In the genomic region with DNA sequence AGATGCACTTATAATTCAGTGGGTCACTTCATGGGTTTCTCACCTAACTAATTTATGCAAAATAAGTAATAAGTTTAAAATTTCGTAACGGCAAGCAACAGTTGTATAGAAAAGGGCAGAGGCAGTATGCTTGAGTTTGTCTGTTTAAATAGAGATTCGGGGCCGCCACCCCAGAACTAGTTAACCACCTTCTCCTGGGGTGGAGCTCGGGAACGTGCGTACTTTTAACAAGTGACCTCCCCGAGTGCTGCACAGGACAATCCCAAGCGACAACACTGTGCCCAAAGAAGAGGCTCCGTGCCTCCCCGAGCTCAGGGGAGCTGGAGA, we compare ENCODE assay signal across 8 cellular contexts. TPM values are rescaled to one million over a fixed set of nuclear protein-coding genes. Genes with fewer than 3 reads are reported as not detected.
DNase-seq lines count a peak whose midpoint lies in the region; ATAC-seq, FAIRE-seq and TF ChIP-seq lines count a peak whose summit lies in the region.

No MANE protein-coding gene starts in this region.

- no peaks in the 10 kb centered on the region for H3K27me3 Mint-ChIP-seq in activated T-cell treated with anti-CD3 and anti-CD28 coated beads, Interleukin-2, amount 50 U/mL, for 72 hours (ENCODE audit: low read depth)
- H3K27me3 Mint-ChIP-seq in activated naive CD8-positive, alpha-beta T cell treated with anti-CD3 and anti-CD28 coated beads, Interleukin-2, amount 50 U/mL, for 24 hours = no peaks in the 10 kb centered on the region

- H3K4me3 Mint-ChIP-seq in activated T-cell treated with anti-CD3 and anti-CD28 coated beads, Interleukin-2, amount 50 U/mL, for 72 hours = peak overlapping the region; percentile 96 to 98
- peak overlapping the region; percentile 94 for H3K4me3 Mint-ChIP-seq in activated naive CD8-positive, alpha-beta T cell treated with anti-CD3 and anti-CD28 coated beads, Interleukin-2, amount 50 U/mL, for 24 hours

- ATAC-seq in activated T-cell treated with anti-CD3 and anti-CD28 coated beads, Interleukin-2, amount 50 U/mL, for 72 hours (replicated peaks in 1 of 2) = no peak
- ATAC-seq in activated naive CD8-positive, alpha-beta T cell treated with anti-CD3 and anti-CD28 coated beads, Interleukin-2, amount 50 U/mL, for 24 hours = no peak
- ATAC-seq in HepG2 (no peak), GM19467 (IDR thresholded peaks at IDR 0.05; ENCODE audit: unreplicated experiment) (no peak)

- H3K36me3 ChIP-seq in HepG2 (replicated peaks in 1 of 2; ENCODE audit: control insufficient read depth in 1 of 2, insufficient read depth in 2 of 2, low read length in 2 of 2) (peaks cover 3 to 23% of the 10 kb centered on the region in 2 experiments; a peak in 3 of 5 replicates), tibial artery (peaks cover 0 to 7% (median 0%) of the 10 kb centered on the region in 3 donors)

- H3K9me3 Mint-ChIP-seq in activated T-cell treated with anti-CD3 and anti-CD28 coated beads, Interleukin-2, amount 50 U/mL, for 72 hours = no peaks in the 10 kb centered on the region
- no peaks in the 10 kb centered on the region for H3K9me3 Mint-ChIP-seq in activated naive CD8-positive, alpha-beta T cell treated with anti-CD3 and anti-CD28 coated beads, Interleukin-2, amount 50 U/mL, for 24 hours

- peaks cover 54% of the 10 kb centered on the region for H3K79me2 ChIP-seq in HepG2 (ENCODE audit: insufficient read depth, low read length)

- intact Hi-C loops in HepG2 (cut with micrococcal nuclease; ENCODE audit: unreplicated experiment) = loop anchor here (1.0 kb wide), 1 partner anchor 583 kb away; no protein-coding TSS in a partner anchor
- intact Hi-C loops in tibial artery (cut with DNase I; ENCODE audit: low total_unique reads) = loop anchor here (5.0 to 10.0 kb wide), 3 partner anchors 120 to 578 kb away; a partner anchor contains a TSS

- no peak for TF ChIP-seq POLR2A in HepG2 (IDR thresholded peaks at IDR 0.05; ENCODE audit: insufficient read depth in 1 of 2, low read depth in 2 of 2, low read length in 2 of 2)

- peak overlapping the region; percentile 95 for H3K27ac Mint-ChIP-seq in activated T-cell treated with anti-CD3 and anti-CD28 coated beads, Interleukin-2, amount 50 U/mL, for 72 hours
- H3K27ac Mint-ChIP-seq in activated naive CD8-positive, alpha-beta T cell treated with anti-CD3 and anti-CD28 coated beads, Interleukin-2, amount 50 U/mL, for 24 hours = peak overlapping the region; percentile 90

- peaks cover 51% of the 10 kb centered on the region for H3K4me1 Mint-ChIP-seq in activated T-cell treated with anti-CD3 and anti-CD28 coated beads, Interleukin-2, amount 50 U/mL, for 72 hours (ENCODE audit: low read depth)
- peaks cover 52% of the 10 kb centered on the region for H3K4me1 Mint-ChIP-seq in activated naive CD8-positive, alpha-beta T cell treated with anti-CD3 and anti-CD28 coated beads, Interleukin-2, amount 50 U/mL, for 24 hours

- TF ChIP-seq CTCF in HepG2 (CRISPR knock-in tag; IDR thresholded peaks at IDR 0.05) = no peak
- no peak for TF ChIP-seq CTCF in tibial artery (IDR thresholded peaks at IDR 0.05)

- in situ Hi-C loops in HepG2 (cut with HindIII; ENCODE audit: extremely low pct_ligation_motif_present, low pct_unique_long_range_greater_than_20kb) = loop anchor here (10.0 kb wide), 1 partner anchor 120 kb away; a partner anchor contains a TSS

- BruUV-seq in HepG2 (replicated peaks; lab: Mats Ljungman, UMichigan) = no TSS peak

- H2AFZ ChIP-seq in HepG2 (ENCODE audit: low read length) = no peak overlapping the region

- H4K20me1 ChIP-seq in HepG2 (ENCODE audit: insufficient read depth, low read length) = peaks cover 12% of the 10 kb centered on the region; the same call in 1 of the 2 replicates

- H3K4me1 ChIP-seq in HepG2 (ENCODE audit: insufficient read depth, low read length) (peaks cover 43% of the 10 kb centered on the region), tibial artery (peaks cover 0 to 44% (median 21%) of the 10 kb centered on the region in 4 donors)

- H3K27ac ChIP-seq in HepG2 (ENCODE audit: extremely low read length, insufficient read depth, low read length) (peak overlapping the region; percentile 94), tibial artery (peak overlapping the region; percentile 76 to 85)

- H3K4me3 ChIP-seq in HepG2 (replicated peaks in 1 of 3; ENCODE audit: insufficient read depth in 1 of 3, low read depth in 2 of 3, low read length in 3 of 3) (peak overlapping the region; percentile 85 to 100 (median 91)), tibial artery (peak overlapping the region; percentile 84 to 85)

- peaks cover 6 to 26% of the 10 kb centered on the region in 2 donors for H3K36me3 Mint-ChIP-seq in activated T-cell treated with anti-CD3 and anti-CD28 coated beads, Interleukin-2, amount 50 U/mL, for 72 hours (ENCODE audit: insufficient read depth in 2 of 2)
- peaks cover 46% of the 10 kb centered on the region for H3K36me3 Mint-ChIP-seq in activated naive CD8-positive, alpha-beta T cell treated with anti-CD3 and anti-CD28 coated beads, Interleukin-2, amount 50 U/mL, for 24 hours (ENCODE audit: low read depth)

- POLR2A ChIA-PET in HepG2 (lab: Yijun Ruan, JAX) = interaction anchor here (0.9 to 3.3 kb wide), 16 partner anchors 9 to 621 kb away, joined by 3 to 20 read pairs (median 6); a partner anchor contains a TSS

- H3K9ac ChIP-seq in HepG2 (ENCODE audit: insufficient read depth, low read depth, low read length) = peak overlapping the region; percentile 98

- no peaks in the 10 kb centered on the region; a peak in 2 of 5 replicates for H3K27me3 ChIP-seq in HepG2 (ENCODE audit: control insufficient read depth in 1 of 2, insufficient read depth in 2 of 2, low read length in 2 of 2)
- H3K27me3 ChIP-seq in tibial artery = no peaks in the 10 kb centered on the region

- H3K9me3 ChIP-seq in HepG2 (ENCODE audit: low read length) = no peaks in the 10 kb centered on the region
- no peaks in the 10 kb centered on the region for H3K9me3 ChIP-seq in tibial artery

- CTCF ChIA-PET in HepG2 (lab: Yijun Ruan, JAX; ENCODE audit: low intra/inter-chr PET ratio, low total read pairs) = no interaction called here

- WGBS in HepG2 (ENCODE audit: low lambda C conversion rate) = 0% methylated on average over 3 of the region's 11 CpGs

- TF ChIP-seq RAD21 in HepG2 (CRISPR knock-in tag; IDR thresholded peaks at IDR 0.05) = no peak

- no peak for DNase-seq in activated T-cell treated with anti-CD3 and anti-CD28 coated beads, Interleukin-2, amount 50 U/mL, for 72 hours
- DNase-seq in activated T-cell treated with anti-CD3 and anti-CD28 coated beads for 4 hours = no peak
- DNase-seq in activated naive CD8-positive, alpha-beta T cell treated with anti-CD3 and anti-CD28 coated beads, Interleukin-2, amount 50 U/mL, for 24 hours = no peak
- DNase-seq in HepG2 (ENCODE audit: low spot score) = no peak
- no peak for DNase-seq in tibial artery
- DNase-seq in GDM1 (lab: John Stamatoyannopoulos, UW) = no peak
- DNase-seq in MV-4-11 (lab: John Stamatoyannopoulos, UW) = no peak

- no peak for TF ChIP-seq EP300 in HepG2 (IDR thresholded peaks at IDR 0.05; ENCODE audit: low read depth in 2 of 2, low read length in 2 of 2)
- 0 out of 2 replicates have a peak, but pooled peaks have one; percentile 20 for TF ChIP-seq EP300 in HepG2 (CRISPR knock-in tag; IDR thresholded peaks at IDR 0.05; ENCODE audit: borderline replicate concordance)

- no peak for FAIRE-seq in HepG2 (lab: Jason Lieb, UNC)

- H3K4me2 ChIP-seq in HepG2 (ENCODE audit: low read depth, low read length) = peak overlapping the region; percentile 79

TF ChIP-seq in HepG2, 621 proteins besides CTCF, POLR2A, EP300 and RAD21:
- 0 out of 2 replicates have a peak, but pooled peaks have one; percentile 38 for TF ChIP-seq ZNF777 (CRISPR knock-in tag; IDR thresholded peaks at IDR 0.05)
- 0 out of 2 replicates have a peak, but pooled peaks have one; percentile 17 for TF ChIP-seq ZNF329 (CRISPR knock-in tag; IDR thresholded peaks at IDR 0.05; ENCODE audit: low read depth)
- no peak for TF ChIP-seq ZNF558 (CRISPR knock-in tag; IDR thresholded peaks at IDR 0.05; ENCODE audit: borderline replicate concordance)
- no peak for TF ChIP-seq ISX (CRISPR knock-in tag; conservative IDR thresholded peaks at IDR 0.05)
- TF ChIP-seq SSRP1 (CRISPR knock-in tag; IDR thresholded peaks at IDR 0.05) = no peak
- TF ChIP-seq HOXA5 (CRISPR knock-in tag; IDR thresholded peaks at IDR 0.05) = 0 out of 2 replicates have a peak, but pooled peaks have one; percentile 72
- TF ChIP-seq ZNF143 (CRISPR knock-in tag; IDR thresholded peaks at IDR 0.05) = no peak
- TF ChIP-seq ZNF781 (CRISPR knock-in tag; IDR thresholded peaks at IDR 0.05; ENCODE audit: borderline replicate concordance, not compliant biosample characterization) = peak; percentile 27

RNA-seq across cellular contexts. Expression of a gene that starts 0.4 kb away (rescaled TPM):
- 100 to 1,000 TPM; 189 to 204 TPM for total RNA-seq in activated T-cell treated with anti-CD3 and anti-CD28 coated beads, Interleukin-2, amount 50 U/mL, for 72 hours
- total RNA-seq in HepG2 (2016; rRNA removed; fragmentation: Illumina TruSeq; extraction: Trizol) = 268 and 325 TPM in 2 replicates
- total RNA-seq in HepG2 (2016; cell fraction: cytosol; rRNA removed; fragmentation: Illumina TruSeq; extraction: Trizol; ENCODE audit: low read depth) = 126 and 142 TPM in 2 replicates
- total RNA-seq in HepG2 (2016; cell fraction: insoluble cytoplasmic fraction; rRNA removed; fragmentation: Illumina TruSeq; extraction: Trizol) = 268 and 325 TPM in 2 replicates
- total RNA-seq in HepG2 (2016; cell fraction: membrane; rRNA removed; fragmentation: Illumina TruSeq; extraction: Trizol) = 216 and 243 TPM in 2 replicates
- total RNA-seq in HepG2 (2016; cell fraction: nucleus; rRNA removed; fragmentation: Illumina TruSeq; extraction: Trizol) = 248 and 272 TPM in 2 replicates
- 202 and 229 TPM in 2 replicates for polyA plus RNA-seq in HepG2 (2011; rRNA removed)
- polyA plus RNA-seq in HepG2 (2011; cell fraction: cytosol; rRNA removed) = 132 and 137 TPM in 2 replicates
- polyA plus RNA-seq in HepG2 (2011; cell fraction: nucleus; rRNA removed) = 32.0 and 34.3 TPM in 2 replicates
- polyA plus RNA-seq in HepG2 (2012) = 207 and 230 TPM in 2 replicates
- polyA plus RNA-seq in HepG2 (2016; cell fraction: cytosol; fragmentation: Illumina TruSeq; extraction: Trizol; ENCODE audit: low read depth) = 127 and 140 TPM in 2 replicates
- 171 and 180 TPM in 2 replicates for polyA plus RNA-seq in HepG2 (2016; cell fraction: insoluble cytoplasmic fraction; fragmentation: Illumina TruSeq; extraction: Trizol; ENCODE audit: low read depth)
- 172 and 176 TPM in 2 replicates for polyA plus RNA-seq in HepG2 (2016; cell fraction: membrane; fragmentation: Illumina TruSeq; extraction: Trizol; ENCODE audit: low read depth)
- polyA plus RNA-seq in HepG2 (2016; cell fraction: nucleus; fragmentation: Illumina TruSeq; extraction: Trizol; ENCODE audit: insufficient read depth, low read depth) = 261 and 267 TPM in 2 replicates
- 489 and 620 TPM in 2 replicates for polyA minus RNA-seq in HepG2 (2011; rRNA and poly(A)+ RNA removed; ENCODE audit: low replicate concordance)
- 126 and 129 TPM in 2 replicates for polyA minus RNA-seq in HepG2 (2011; cell fraction: cytosol; rRNA and poly(A)+ RNA removed)
- polyA minus RNA-seq in HepG2 (2011; cell fraction: nucleus; rRNA and poly(A)+ RNA removed) = 155 and 165 TPM in 2 replicates
